16 cellular contexts compared by ENCODE assay signal in the genomic region with DNA sequence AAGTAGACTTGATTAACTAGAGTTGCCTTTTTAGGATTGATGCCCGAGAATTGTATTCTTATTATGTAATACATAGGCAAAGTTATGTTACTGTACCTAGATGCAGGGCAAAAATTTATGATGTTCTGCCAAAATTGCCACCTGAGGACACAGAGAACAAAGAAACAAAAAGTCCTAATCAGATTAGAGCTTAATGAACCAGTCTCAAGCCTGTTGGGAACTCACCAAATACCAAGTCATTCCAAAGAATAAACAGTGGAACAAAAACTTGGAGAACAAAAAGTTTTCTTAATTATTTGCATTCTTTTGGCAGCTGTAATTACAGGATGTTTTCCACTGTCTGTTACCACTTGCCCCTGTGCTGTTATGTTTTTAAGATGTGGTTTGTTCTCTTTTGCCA.
"Had no signal": no experiment of that assay in that cellular context is flagged by ENCODE, and none has a peak within 500 bp of the region (broad histone marks: within the 10 kb centered on the region; RNA-seq: fewer than 3 reads in every experiment).

No MANE protein-coding gene starts in this region.

- H3K27ac ChIP-seq: heart right ventricle, right lobe of liver, tibial artery, upper lobe of left lung, uterus had no signal

- H3K4me1 ChIP-seq: tibial artery, uterus had no signal

- ATAC-seq: gastrocnemius medialis; heart right ventricle; left lobe of liver; mucosa of descending colon; naive thymus-derived CD8-positive, alpha-beta T cell; right lobe of liver; stimulated activated effector memory CD8-positive, alpha-beta T cell treated with anti-CD3 and anti-CD28 coated beads, Interleukin-12 subunit alpha, Interleukin-12 subunit beta, amount 100 ng/mL, for 72 hours; stimulated activated naive CD8-positive, alpha-beta T cell treated with anti-CD3 and anti-CD28 coated beads, Interleukin-15, Interleukin-2, amounts not matched to agents 100 U/mL and 50 U/mL, for 24 hours had no signal

- H3K36me3 ChIP-seq: gastrocnemius medialis, heart right ventricle, right lobe of liver, tibial artery, upper lobe of left lung, uterus had no signal

- H3K9me3 ChIP-seq: gastrocnemius medialis, heart right ventricle, mucosa of descending colon, right lobe of liver, tibial artery, upper lobe of left lung, uterus had no signal

- DNase-seq: effector memory CD4-positive, alpha-beta T cell; gastrocnemius medialis; heart right ventricle; hypothalamus; islet precursor cell; mucosa of descending colon; naive thymus-derived CD8-positive, alpha-beta T cell; right lobe of liver; stimulated activated CD4-positive, alpha-beta T cell treated with anti-CD3 and anti-CD28 coated beads, Interleukin-4, amount 100 ng/mL, for 1 hour; stimulated activated CD8-positive, alpha-beta memory T cell treated with anti-CD3 and anti-CD28 coated beads, Interleukin-4, amount 100 ng/mL, for 48 hours; stimulated activated naive CD8-positive, alpha-beta T cell treated with anti-CD3 and anti-CD28 coated beads, Interleukin-15, Interleukin-2, amounts not matched to agents 100 U/mL and 50 U/mL, for 24 hours; tibial artery; upper lobe of left lung; uterus had no signal

- H3K27me3 ChIP-seq: gastrocnemius medialis, heart right ventricle, right lobe of liver, tibial artery, upper lobe of left lung, uterus had no signal

- H3K4me3 ChIP-seq: gastrocnemius medialis, heart right ventricle, mucosa of descending colon, right lobe of liver, tibial artery, upper lobe of left lung, uterus had no signal
